ENCODE assay signal across 18 cellular contexts in the genomic region with DNA sequence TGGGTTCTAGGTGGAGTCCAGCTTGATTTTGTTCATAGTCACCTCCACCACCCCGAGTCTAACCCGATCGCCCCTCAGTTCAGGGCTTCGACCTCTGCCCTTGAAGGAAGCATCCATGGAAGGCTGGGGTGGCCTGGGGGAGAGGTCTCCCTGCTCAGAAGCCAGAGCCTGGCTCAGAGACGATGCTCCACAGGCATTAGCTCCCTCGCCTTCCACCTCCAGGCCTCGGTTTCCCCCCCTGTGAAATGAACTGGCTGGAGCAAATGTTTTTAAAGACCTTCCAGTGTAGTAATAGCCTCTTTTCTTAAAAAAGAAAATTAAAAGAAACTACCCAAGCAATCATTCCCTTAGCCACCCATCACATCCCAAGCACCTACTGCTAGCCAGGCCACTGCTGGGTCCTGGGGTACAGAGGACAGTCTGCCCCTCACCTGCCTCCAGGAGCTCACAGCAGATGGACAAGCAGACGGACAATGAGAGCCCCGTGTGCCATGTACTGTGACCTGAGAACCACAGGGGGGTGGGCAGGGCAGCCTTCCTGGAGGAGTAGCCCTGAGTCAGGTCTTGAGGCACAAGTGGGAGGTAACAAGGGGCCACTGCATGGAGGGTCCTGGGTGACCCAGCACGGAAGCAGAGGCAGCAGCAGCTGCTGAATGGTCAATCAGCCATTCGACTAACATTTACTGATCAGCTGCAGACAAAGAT. TPM values are rescaled to one million over a fixed set of nuclear protein-coding genes. Genes with fewer than 3 reads are reported as not detected.
A peak's percentile ranks its signal among the peaks of the same experiment; 100 is the strongest.
DNase-seq lines count a peak whose midpoint lies in the region; ATAC-seq, FAIRE-seq and TF ChIP-seq lines count a peak whose summit lies in the region.
"Had no signal": no experiment of that assay in that cellular context is flagged by ENCODE, and none has a peak within 500 bp of the region (broad histone marks: within the 10 kb centered on the region; RNA-seq: fewer than 3 reads in every experiment).

No MANE protein-coding gene starts in this region.

- peaks cover 0 to 10% of the 10 kb centered on the region in 2 experiments for H3K27me3 ChIP-seq in mesenchymal stem cell (ENCODE audit: control insufficient read depth in 1 of 2, insufficient read depth in 1 of 2, low read length in 2 of 2)
- peaks cover 0 to 12% (median 7%) of the 10 kb centered on the region in 3 donors for H3K27me3 ChIP-seq in stomach
- no peaks in the 10 kb centered on the region for H3K27me3 ChIP-seq in body of pancreas
- no peaks in the 10 kb centered on the region for H3K27me3 ChIP-seq in BE2C

- H3K27me3 Mint-ChIP-seq in activated T-helper 1 cell treated with anti-CD3 and anti-CD28 coated beads, Interleukin-12 subunit alpha, Interleukin-12 subunit beta, Interleukin-2, Interleukin-4 antibody, amounts not matched to agents 30 ng/mL and 10 ng/mL and 1 ng/mL, durations not matched to agents 14 hours and 24 hours and 36 hours (ENCODE audit: insufficient read depth) = peaks cover 37% of the 10 kb centered on the region

- no peaks in the 10 kb centered on the region for H3K79me1 ChIP-seq in mesenchymal stem cell (replicated peaks; ENCODE audit: low read length, poor library complexity, severe bottlenecking)

- no peak overlapping the region for H4K8ac ChIP-seq in mesenchymal stem cell (ENCODE audit: low read length)

- peak overlapping the region; percentile 25 for H3K27ac Mint-ChIP-seq in activated T-helper 1 cell treated with anti-CD3 and anti-CD28 coated beads, Interleukin-12 subunit alpha, Interleukin-12 subunit beta, Interleukin-2, Interleukin-4 antibody, amounts not matched to agents 30 ng/mL and 10 ng/mL and 1 ng/mL, durations not matched to agents 14 hours and 24 hours and 36 hours

- H2AK5ac ChIP-seq in mesenchymal stem cell (ENCODE audit: low read length, severe bottlenecking) = no peak overlapping the region

- H3K4me3 ChIP-seq in mesenchymal stem cell (ENCODE audit: insufficient read depth in 1 of 2, low read depth in 1 of 2, low read length in 2 of 2) (no peak overlapping the region), stomach (no peak overlapping the region), body of pancreas (no peak overlapping the region), BE2C (ENCODE audit: low read depth, low read length) (no peak overlapping the region)
- H3K4me3 ChIP-seq: HAP-1, K562 had no signal

- H2BK15ac ChIP-seq in mesenchymal stem cell (ENCODE audit: low read depth, poor library complexity, severe bottlenecking) = no peak overlapping the region

- H3K18ac ChIP-seq in mesenchymal stem cell (ENCODE audit: low read depth in 1 of 2, low read length in 2 of 2) = peak overlapping the region; percentile 38 to 54

- no peak for TF ChIP-seq EP300 in stomach (IDR thresholded peaks at IDR 0.05)

- no peak overlapping the region for H3K4me2 ChIP-seq in mesenchymal stem cell (ENCODE audit: low read length, poor library complexity, severe bottlenecking)

- no peak overlapping the region for H2BK5ac ChIP-seq in mesenchymal stem cell (ENCODE audit: low read depth, low read length, poor library complexity, severe bottlenecking)

- H3K9me3 ChIP-seq in mesenchymal stem cell (ENCODE audit: control insufficient read depth, low read length) (no peaks in the 10 kb centered on the region), stomach (no peaks in the 10 kb centered on the region), body of pancreas (no peaks in the 10 kb centered on the region), BE2C (no peaks in the 10 kb centered on the region)
- H3K9me3 ChIP-seq: HAP-1 had no signal

- no peaks in the 10 kb centered on the region for H3K9me3 Mint-ChIP-seq in activated T-helper 1 cell treated with anti-CD3 and anti-CD28 coated beads, Interleukin-12 subunit alpha, Interleukin-12 subunit beta, Interleukin-2, Interleukin-4 antibody, amounts not matched to agents 30 ng/mL and 10 ng/mL and 1 ng/mL, durations not matched to agents 14 hours and 24 hours and 36 hours
- H3K9me3 Mint-ChIP-seq: CD4-positive, alpha-beta memory T cell had no signal

- no peak overlapping the region for H2AFZ ChIP-seq in mesenchymal stem cell (ENCODE audit: low read depth, low read length)

- peak overlapping the region; percentile 73 to 89 for H2BK12ac ChIP-seq in mesenchymal stem cell (ENCODE audit: low read length in 2 of 2)

- peak overlapping the region in 1 of 2 experiments; percentile 29 for H3K14ac ChIP-seq in mesenchymal stem cell (ENCODE audit: low read length in 2 of 2)

- TF ChIP-seq CTCF in stomach (IDR thresholded peaks at IDR 0.05) (no peak), body of pancreas (IDR thresholded peaks at IDR 0.05) (no peak), BE2C (IDR thresholded peaks at IDR 0.05; ENCODE audit: low read depth, low read length) (no peak)

- intact Hi-C loops in activated T-helper 1 cell treated with anti-CD3 and anti-CD28 coated beads, Interleukin-12 subunit alpha, Interleukin-12 subunit beta, Interleukin-2, Interleukin-4 antibody, amounts not matched to agents 30 ng/mL and 10 ng/mL and 1 ng/mL, durations not matched to agents 14 hours and 24 hours and 36 hours (cut with micrococcal nuclease) = no loop called here
- intact Hi-C loops in stomach (cut with DNase I; ENCODE audit: low total_unique reads) (no loop called here), body of pancreas (cut with DNase I) (no loop called here)

- no peaks in the 10 kb centered on the region for H3K4me1 Mint-ChIP-seq in activated T-helper 1 cell treated with anti-CD3 and anti-CD28 coated beads, Interleukin-12 subunit alpha, Interleukin-12 subunit beta, Interleukin-2, Interleukin-4 antibody, amounts not matched to agents 30 ng/mL and 10 ng/mL and 1 ng/mL, durations not matched to agents 14 hours and 24 hours and 36 hours (ENCODE audit: low read depth)

- H3K36me3 ChIP-seq in mesenchymal stem cell (ENCODE audit: control insufficient read depth in 1 of 2, insufficient read depth in 2 of 2, low read depth in 1 of 2, low read length in 2 of 2) (no peaks in the 10 kb centered on the region), stomach (no peaks in the 10 kb centered on the region), body of pancreas (replicated peaks in 1 of 2; ENCODE audit: insufficient read depth in 1 of 2, low read depth in 2 of 2) (no peaks in the 10 kb centered on the region), BE2C (no peaks in the 10 kb centered on the region)
- H3K36me3 ChIP-seq: HAP-1 had no signal

- no peak overlapping the region for H3K23ac ChIP-seq in mesenchymal stem cell (ENCODE audit: low read length in 2 of 2)

- no peak for DNase-seq in HTR-8/SVneo (ENCODE audit: insufficient read length, low spot score)
- no peak for DNase-seq in activated T-helper 1 cell treated with anti-CD3 and anti-CD28 coated beads, Interleukin-12 subunit alpha, Interleukin-12 subunit beta, Interleukin-2, Interleukin-4 antibody, amounts not matched to agents 30 ng/mL and 10 ng/mL and 1 ng/mL, durations not matched to agents 14 hours and 24 hours and 36 hours (ENCODE audit: low spot score)
- no peak for DNase-seq in mesenchymal stem cell
- DNase-seq in stomach = no peak
- DNase-seq in T-helper 2 cell = no peak
- no peak for DNase-seq in body of pancreas
- no peak for DNase-seq in BE2C
- DNase-seq: CD4-positive, alpha-beta memory T cell; MV-4-11; NCI-H1417 treated with DMSO at 0.1 percent for 48 hours; NCI-H2029; NCI-H2171 treated with DMSO at 0.1 percent for 48 hours; NCI-H748 treated with DMSO at 0.1 percent for 48 hours had no signal

- H2BK120ac ChIP-seq in mesenchymal stem cell (ENCODE audit: low read depth, low read length) = no peak overlapping the region

- 90% methylated on average over 9 of the region's 11 CpGs for WGBS in mesenchymal stem cell
- WGBS in stomach, 5 donors = 84 to 91% (median 90%) methylated on average over 9 to 11 of the region's 11 CpGs
- 66 to 70% methylated on average over 9 to 11 of the region's 11 CpGs for WGBS in body of pancreas, 2 donors

- H3K36me3 Mint-ChIP-seq in activated T-helper 1 cell treated with anti-CD3 and anti-CD28 coated beads, Interleukin-12 subunit alpha, Interleukin-12 subunit beta, Interleukin-2, Interleukin-4 antibody, amounts not matched to agents 30 ng/mL and 10 ng/mL and 1 ng/mL, durations not matched to agents 14 hours and 24 hours and 36 hours (ENCODE audit: low read depth) = no peaks in the 10 kb centered on the region
- H3K36me3 Mint-ChIP-seq: CD4-positive, alpha-beta memory T cell had no signal

- no peak overlapping the region for H3K9ac ChIP-seq in mesenchymal stem cell (ENCODE audit: low read length)

- peaks cover 60% of the 10 kb centered on the region for H3K4me1 ChIP-seq in mesenchymal stem cell (ENCODE audit: control insufficient read depth, insufficient read depth, low read depth, low read length)
- H3K4me1 ChIP-seq in stomach = peaks cover 46 to 82% (median 75%) of the 10 kb centered on the region in 4 donors
- peaks cover 49% of the 10 kb centered on the region for H3K4me1 ChIP-seq in body of pancreas
- H3K4me1 ChIP-seq in BE2C = peaks cover 16% of the 10 kb centered on the region
- H3K4me1 ChIP-seq: HAP-1 had no signal

- FAIRE-seq in HTR-8/SVneo (lab: Jason Lieb, UNC) = peak; percentile 48
- FAIRE-seq: K562 had no signal

- H3K4me3 Mint-ChIP-seq in activated T-helper 1 cell treated with anti-CD3 and anti-CD28 coated beads, Interleukin-12 subunit alpha, Interleukin-12 subunit beta, Interleukin-2, Interleukin-4 antibody, amounts not matched to agents 30 ng/mL and 10 ng/mL and 1 ng/mL, durations not matched to agents 14 hours and 24 hours and 36 hours = no peak overlapping the region

- peak overlapping the region; percentile 44 for H4K91ac ChIP-seq in mesenchymal stem cell (ENCODE audit: low read length)

- ATAC-seq in GM18873 (IDR thresholded peaks at IDR 0.05; ENCODE audit: low FRiP score, unreplicated experiment) (no peak), body of pancreas (no peak)
- ATAC-seq: K562 had no signal

- H3K27ac ChIP-seq in mesenchymal stem cell (ENCODE audit: low read length, poor library complexity, severe bottlenecking) = no peak overlapping the region
- H3K27ac ChIP-seq in stomach = peak overlapping the region in 4 of 5 donors; percentile 75 to 85 (median 78)
- no peak overlapping the region for H3K27ac ChIP-seq in body of pancreas
- H3K27ac ChIP-seq: HL-60, RWPE1 had no signal

- H3K4ac ChIP-seq in mesenchymal stem cell (ENCODE audit: low read depth in 1 of 2, low read length in 2 of 2) = peak overlapping the region in 1 of 2 experiments; percentile 43

- TF ChIP-seq POLR2A in stomach (IDR thresholded peaks at IDR 0.05) = no peak
- TF ChIP-seq POLR2A in body of pancreas (IDR thresholded peaks at IDR 0.05) = no peak

RNA-seq across cellular contexts. Expression of gene EML1, which starts 42.3 kb away (rescaled TPM):
- total RNA-seq in activated T-helper 1 cell treated with anti-CD3 and anti-CD28 coated beads, Interleukin-12 subunit alpha, Interleukin-12 subunit beta, Interleukin-2, Interleukin-4 antibody, amounts not matched to agents 30 ng/mL and 10 ng/mL and 1 ng/mL, durations not matched to agents 14 hours and 24 hours and 36 hours = 0.76 and 0.91 TPM in 2 replicates
- polyA plus RNA-seq in mesenchymal stem cell (2013, experiment 1 of 2) = 5.9 TPM
- polyA plus RNA-seq in mesenchymal stem cell (2013, experiment 2 of 2) = 5.2 TPM
- 10 to 100 TPM; 30.1 to 66.5 (median 43.5) TPM for total RNA-seq in stomach
- 10 to 100 TPM in 1 of 3 donors, 1 to 10 TPM in 2; 5.8 to 11.3 (median 6.7) TPM for polyA plus RNA-seq in stomach
- 10 to 100 TPM; 23.6 to 34.6 TPM for total RNA-seq in body of pancreas
- 19.2 TPM for polyA plus RNA-seq in BE2C (2012; ENCODE audit: insufficient read depth, insufficient read length, low read depth)
- polyA plus RNA-seq: CD4-positive, alpha-beta memory T cell had no signal

Comparison
In these comparisons a context has a peak if more than half of its experiments do, and no peak if none do; other contexts are left out.
1. H3K27ac ChIP-seq: peak in stomach (4 of 5); none in mesenchymal stem cell (single experiment) and body of pancreas (0 of 4).
2. RNA of gene EML1, which starts 42.3 kb away (total RNA-seq): 30.1 to 66.5 TPM in stomach and 23.6 to 34.6 TPM in body of pancreas; 0.76 to 0.91 TPM in activated T-helper 1 cell treated with anti-CD3 and anti-CD28 coated beads, Interleukin-12 subunit alpha, Interleukin-12 subunit beta, Interleukin-2, Interleukin-4 antibody, amounts not matched to agents 30 ng/mL and 10 ng/mL and 1 ng/mL, durations not matched to agents 14 hours and 24 hours and 36 hours; every median in the first group is over 10 times any median in the second.